2 cellular contexts compared by ENCODE assay signal in the genomic region with DNA sequence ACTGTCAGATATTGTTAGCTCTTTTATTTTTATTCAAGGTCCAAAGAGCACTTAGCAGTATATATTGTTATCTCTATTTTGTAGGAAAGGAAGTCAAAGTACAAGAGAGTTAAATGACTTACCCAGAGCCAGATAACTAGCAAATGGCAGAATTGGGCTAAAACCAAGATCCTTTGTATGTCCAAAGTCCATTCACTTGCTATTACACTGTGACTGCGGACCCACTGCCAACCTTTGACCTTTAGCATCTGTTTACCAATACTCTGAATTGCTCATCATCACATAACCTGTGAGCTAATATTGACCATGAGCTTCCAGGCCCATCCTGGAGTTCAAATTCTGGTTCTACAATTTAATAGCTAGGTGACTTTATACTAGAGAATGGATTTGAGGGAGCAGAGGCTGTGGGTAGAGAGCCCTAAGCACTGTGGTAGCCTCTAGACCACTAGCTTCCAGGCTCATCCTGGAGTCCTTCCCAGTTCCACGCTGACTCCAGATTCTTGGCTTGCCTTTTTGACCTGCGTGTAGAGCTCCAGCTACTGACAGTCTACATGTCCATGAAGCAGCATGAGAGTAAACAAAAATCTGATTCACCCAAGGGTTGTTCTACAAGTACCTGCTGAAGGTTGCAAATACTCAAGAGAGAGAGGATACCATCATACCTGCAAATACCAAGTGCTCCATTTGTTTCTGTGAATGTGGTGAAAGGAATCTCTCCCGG.
TF ChIP-seq lines count a peak whose summit lies in the region.

No MANE protein-coding gene starts in this region.

TF ChIP-seq in H1, 55 proteins besides CTCF, POLR2A, EP300 and RAD21:
- no peak for TF ChIP-seq CREB1 (IDR thresholded peaks at IDR 0.05)
- no peak for TF ChIP-seq POU5F1 (IDR thresholded peaks at IDR 0.05; ENCODE audit: low read depth, low read length)
- no peak for TF ChIP-seq FOSL1 (IDR thresholded peaks at IDR 0.05; ENCODE audit: insufficient read depth, low read depth, low read length)
- no peak for TF ChIP-seq EGR1 (IDR thresholded peaks at IDR 0.05; ENCODE audit: borderline replicate concordance, low read depth, low read length)
- TF ChIP-seq SRF (IDR thresholded peaks at IDR 0.05; ENCODE audit: low read depth, low read length): no peak
- TF ChIP-seq, protein P1, sequence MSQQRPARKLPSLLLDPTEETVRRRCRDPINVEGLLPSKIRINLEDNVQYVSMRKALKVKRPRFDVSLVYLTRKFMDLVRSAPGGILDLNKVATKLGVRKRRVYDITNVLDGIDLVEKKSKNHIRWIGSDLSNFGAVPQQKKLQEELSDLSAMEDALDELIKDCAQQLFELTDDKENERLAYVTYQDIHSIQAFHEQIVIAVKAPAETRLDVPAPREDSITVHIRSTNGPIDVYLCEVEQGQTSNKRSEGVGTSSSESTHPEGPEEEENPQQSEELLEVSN (IDR thresholded peaks at IDR 0.05): no peak
- TF ChIP-seq RXRA (IDR thresholded peaks at IDR 0.05; ENCODE audit: insufficient read depth, low read depth, low read length): no peak
- no peak for TF ChIP-seq PHF8 (conservative IDR thresholded peaks at IDR 0.05; ENCODE audit: low read depth, low read length)
- no peak for TF ChIP-seq SP4 (IDR thresholded peaks at IDR 0.05; ENCODE audit: low read length)
- no peak for TF ChIP-seq CBX5 (IDR thresholded peaks at IDR 0.05; ENCODE audit: low read depth, low read length)

TF ChIP-seq in HepG2, 621 proteins besides CTCF, POLR2A, EP300 and RAD21:
- TF ChIP-seq HNF4A (CRISPR knock-in tag; IDR thresholded peaks at IDR 0.05) (peak; percentile 23; the same call in 1 of the 2 replicates), KLF13 (CRISPR knock-in tag; IDR thresholded peaks at IDR 0.05) (no peak), ZNF572 (CRISPR knock-in tag; IDR thresholded peaks at IDR 0.05) (no peak), ZNF891 (CRISPR knock-in tag; IDR thresholded peaks at IDR 0.05) (no peak), ZNF569 (CRISPR knock-in tag; IDR thresholded peaks at IDR 0.05; ENCODE audit: borderline replicate concordance) (no peak), IRX3 (CRISPR knock-in tag; IDR thresholded peaks at IDR 0.05; ENCODE audit: borderline replicate concordance, low read depth) (no peak), ISL2 (CRISPR knock-in tag; IDR thresholded peaks at IDR 0.05) (no peak), HNRNPUL1 (IDR thresholded peaks at IDR 0.05; ENCODE audit: low read depth, low read length) (no peak), TGIF2 (CRISPR knock-in tag; IDR thresholded peaks at IDR 0.05) (no peak), SAFB2 (CRISPR knock-in tag; IDR thresholded peaks at IDR 0.05; ENCODE audit: borderline replicate concordance, low read depth) (no peak), HNF4G (IDR thresholded peaks at IDR 0.05; ENCODE audit: borderline replicate concordance, low read depth, low read length) (0 out of 2 replicates have a peak, but pooled peaks have one; percentile 12), HNF4G (CRISPR knock-in tag; IDR thresholded peaks at IDR 0.05; ENCODE audit: borderline replicate concordance, low read depth) (no peak)
- TF ChIP-seq, protein P2, sequence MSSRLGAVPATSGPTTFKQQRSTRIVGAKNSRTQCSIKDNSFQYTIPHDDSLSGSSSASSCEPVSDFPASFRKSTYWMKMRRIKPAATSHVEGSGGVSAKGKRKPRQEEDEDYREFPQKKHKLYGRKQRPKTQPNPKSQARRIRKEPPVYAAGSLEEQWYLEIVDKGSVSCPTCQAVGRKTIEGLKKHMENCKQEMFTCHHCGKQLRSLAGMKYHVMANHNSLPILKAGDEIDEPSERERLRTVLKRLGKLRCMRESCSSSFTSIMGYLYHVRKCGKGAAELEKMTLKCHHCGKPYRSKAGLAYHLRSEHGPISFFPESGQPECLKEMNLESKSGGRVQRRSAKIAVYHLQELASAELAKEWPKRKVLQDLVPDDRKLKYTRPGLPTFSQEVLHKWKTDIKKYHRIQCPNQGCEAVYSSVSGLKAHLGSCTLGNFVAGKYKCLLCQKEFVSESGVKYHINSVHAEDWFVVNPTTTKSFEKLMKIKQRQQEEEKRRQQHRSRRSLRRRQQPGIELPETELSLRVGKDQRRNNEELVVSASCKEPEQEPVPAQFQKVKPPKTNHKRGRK (CRISPR knock-in tag; IDR thresholded peaks at IDR 0.05): no peak
